Comparison of ENCODE assay signal across 8 cellular contexts in genomic region chr2:38610851-38611801, GRCh38. TPM values are rescaled to one million over a fixed set of nuclear protein-coding genes. Genes with fewer than 3 reads are reported as not detected.
DNase-seq lines count a peak whose midpoint lies in the region; ATAC-seq lines count a peak whose summit lies in the region.

No MANE protein-coding gene starts in this region.

- DNase-seq in CD1c-positive myeloid dendritic cell (ENCODE audit: extremely low spot score) (peak; percentile 90), medulla oblongata (ENCODE audit: extremely low spot score) (no peak), HUDEP-2 (lab: John Stamatoyannopoulos, UW; ENCODE audit: unreplicated experiment in 76 of 76) (no peak), D341Med (ENCODE audit: low spot score) (no peak)
- DNase-seq in activated naive CD8-positive, alpha-beta T cell treated with anti-CD3 and anti-CD28 coated beads, Interleukin-2, amount 10 ng/mL, durations not matched to agents 7 days and 5 days, result no peak
- DNase-seq in activated CD4-positive, CD25-positive, alpha-beta regulatory T cell treated with anti-CD3 and anti-CD28 coated beads, Interleukin-2, amount 50 U/mL, for 72 hours, result no peak

- no peaks in the 10 kb centered on the region for H3K36me3 Mint-ChIP-seq in activated naive CD8-positive, alpha-beta T cell treated with anti-CD3 and anti-CD28 coated beads, Interleukin-2, amount 10 ng/mL, durations not matched to agents 7 days and 5 days

- ATAC-seq in GM19351 (IDR thresholded peaks at IDR 0.05; ENCODE audit: unreplicated experiment) (peak; percentile 72), HG03196 (IDR thresholded peaks at IDR 0.05; ENCODE audit: unreplicated experiment) (peak; percentile 60)
- peak; percentile 26 for ATAC-seq in activated naive CD8-positive, alpha-beta T cell treated with anti-CD3 and anti-CD28 coated beads, Interleukin-2, amount 10 ng/mL, durations not matched to agents 7 days and 5 days (ENCODE audit: low read depth)

- H3K9me3 Mint-ChIP-seq in activated naive CD8-positive, alpha-beta T cell treated with anti-CD3 and anti-CD28 coated beads, Interleukin-2, amount 10 ng/mL, durations not matched to agents 7 days and 5 days, result no peaks in the 10 kb centered on the region

- peaks cover 28% of the 10 kb centered on the region for H3K4me1 Mint-ChIP-seq in activated naive CD8-positive, alpha-beta T cell treated with anti-CD3 and anti-CD28 coated beads, Interleukin-2, amount 10 ng/mL, durations not matched to agents 7 days and 5 days

- H3K27me3 Mint-ChIP-seq in activated naive CD8-positive, alpha-beta T cell treated with anti-CD3 and anti-CD28 coated beads, Interleukin-2, amount 10 ng/mL, durations not matched to agents 7 days and 5 days, result no peaks in the 10 kb centered on the region

- H3K4me3 Mint-ChIP-seq in activated naive CD8-positive, alpha-beta T cell treated with anti-CD3 and anti-CD28 coated beads, Interleukin-2, amount 10 ng/mL, durations not matched to agents 7 days and 5 days, result no peak overlapping the region

- POLR2A ChIA-PET in activated naive CD8-positive, alpha-beta T cell treated with anti-CD3 and anti-CD28 coated beads, Interleukin-2, amount 10 ng/mL, durations not matched to agents 7 days and 5 days (lab: Charles Lee), result interaction anchor here (0.5 to 1.3 kb wide), 3 partner anchors 30 to 331 kb away, joined by 3 to 4 read pairs (median 4); partner anchors contain the start of gene SRSF7

- H3K27ac Mint-ChIP-seq in activated naive CD8-positive, alpha-beta T cell treated with anti-CD3 and anti-CD28 coated beads, Interleukin-2, amount 10 ng/mL, durations not matched to agents 7 days and 5 days, result no peak overlapping the region

RNA-seq across cellular contexts. Expression of gene HNRNPLL, which starts 8.4 kb away (rescaled TPM):
- 10 to 100 TPM; 50.5 to 63.0 TPM for total RNA-seq in activated naive CD8-positive, alpha-beta T cell treated with anti-CD3 and anti-CD28 coated beads, Interleukin-2, amount 10 ng/mL, durations not matched to agents 7 days and 5 days

RNA-seq across cellular contexts. Expression of gene GALM, which starts 54.8 kb away (rescaled TPM):
- total RNA-seq in activated naive CD8-positive, alpha-beta T cell treated with anti-CD3 and anti-CD28 coated beads, Interleukin-2, amount 10 ng/mL, durations not matched to agents 7 days and 5 days, result 10 to 100 TPM; 28.3 to 30.2 TPM
